Comparison of ENCODE assay signal across 13 cellular contexts in genomic region chr6:122393339-122393896, GRCh38. TPM values are rescaled to one million over a fixed set of nuclear protein-coding genes. Genes with fewer than 3 reads are reported as not detected.
DNase-seq lines count a peak whose midpoint lies in the region; ATAC-seq and TF ChIP-seq lines count a peak whose summit lies in the region.
"Had no signal": no experiment of that assay in that cellular context is flagged by ENCODE, and none has a peak within 500 bp of the region (broad histone marks: within the 10 kb centered on the region; RNA-seq: fewer than 3 reads in every experiment).

No MANE protein-coding gene starts in this region.

- H3K27ac ChIP-seq in neuronal stem cell (replicated peaks; ENCODE audit: low read length) (no peak overlapping the region), psoas muscle (no peak overlapping the region)
- H3K27ac ChIP-seq: parathyroid adenoma, Peyer's patch had no signal

- no peak overlapping the region for H4K91ac ChIP-seq in neuronal stem cell (ENCODE audit: low read depth, low read length, poor library complexity)

- no peak overlapping the region for H2BK120ac ChIP-seq in neuronal stem cell (ENCODE audit: low read depth, low read length)

- DNase-seq in activated naive CD4-positive, alpha-beta T cell treated with anti-CD3 and anti-CD28 coated beads for 36 hours = peak; percentile 59
- DNase-seq in activated naive CD4-positive, alpha-beta T cell treated with anti-CD3 and anti-CD28 coated beads, Interleukin-2, amount 50 U/mL, for 16 hours = no peak
- peak; percentile 2 for DNase-seq in HFFc6
- peak; percentile 77 for DNase-seq in NCI-H146 treated with DMSO at 0.1 percent for 48 hours (lab: John Stamatoyannopoulos, UW; ENCODE audit: unreplicated experiment)
- no peak for DNase-seq in neuronal stem cell (ENCODE audit: low spot score)
- no peak for DNase-seq in epidermal melanocyte (ENCODE audit: insufficient read length, low spot score)
- DNase-seq in stimulated activated naive CD4-positive, alpha-beta T cell (lab: John Stamatoyannopoulos, UW) = no peak
- DNase-seq in psoas muscle = no peak
- DNase-seq: activated CD4-positive, alpha-beta T cell treated with anti-CD3 and anti-CD28 coated beads, Interleukin-2, amount 50 U/mL, for 4 hours; NCI-H1092 treated with DMSO at 0.1 percent for 48 hours; NCI-H510A treated with DMSO at 0.1 percent for 48 hours; Peyer's patch had no signal

- H3K36me3 ChIP-seq in neuronal stem cell (replicated peaks in 1 of 2; ENCODE audit: control insufficient read depth in 2 of 2, insufficient read depth in 2 of 2, low read length in 2 of 2) (no peaks in the 10 kb centered on the region), psoas muscle (ENCODE audit: insufficient read depth in 1 of 2, low read depth in 1 of 2) (no peaks in the 10 kb centered on the region)
- H3K36me3 ChIP-seq: Peyer's patch had no signal

- no peak overlapping the region for H2BK5ac ChIP-seq in neuronal stem cell (ENCODE audit: low read length)

- H3K4ac ChIP-seq in neuronal stem cell (ENCODE audit: low read length) = no peak overlapping the region

- no peak for ATAC-seq in psoas muscle

- H3K4me3 Mint-ChIP-seq in activated naive CD4-positive, alpha-beta T cell treated with anti-CD3 and anti-CD28 coated beads for 36 hours = no peak overlapping the region
- no peak overlapping the region for H3K4me3 Mint-ChIP-seq in HFFc6

- H3K9me3 ChIP-seq in neuronal stem cell (replicated peaks in 1 of 2; ENCODE audit: control insufficient read depth in 2 of 2, insufficient read depth in 1 of 2, low read depth in 1 of 2, low read length in 2 of 2) (no peaks in the 10 kb centered on the region), psoas muscle (no peaks in the 10 kb centered on the region)
- H3K9me3 ChIP-seq: Peyer's patch had no signal

- no peak overlapping the region for H3K14ac ChIP-seq in neuronal stem cell (ENCODE audit: low read length)

- peaks cover 17% of the 10 kb centered on the region for H3K4me1 Mint-ChIP-seq in activated naive CD4-positive, alpha-beta T cell treated with anti-CD3 and anti-CD28 coated beads for 36 hours (ENCODE audit: low read depth)
- H3K4me1 Mint-ChIP-seq in HFFc6 (ENCODE audit: low read depth) = peaks cover 16% of the 10 kb centered on the region

- intact Hi-C loops in activated naive CD4-positive, alpha-beta T cell treated with anti-CD3 and anti-CD28 coated beads for 36 hours (cut with micrococcal nuclease) = loop anchor here (1.0 to 5.0 kb wide), 3 partner anchors 12 to 359 kb away; partner anchors contain the start of gene SERINC1
- intact Hi-C loops in psoas muscle (cut with DNase I) = no loop called here

- H3K27me3 ChIP-seq in neuronal stem cell (ENCODE audit: control insufficient read depth in 3 of 3, insufficient read depth in 3 of 3, low read depth in 1 of 3, low read length in 3 of 3) (peaks cover 0 to 2% (median 0%) of the 10 kb centered on the region in 3 experiments), psoas muscle (ENCODE audit: insufficient read depth in 3 of 3, low read length in 2 of 3) (no peaks in the 10 kb centered on the region)
- H3K27me3 ChIP-seq: Peyer's patch had no signal

- H3K4me3 ChIP-seq in neuronal stem cell (ENCODE audit: low read length in 2 of 2) = no peak overlapping the region
- no peak overlapping the region for H3K4me3 ChIP-seq in psoas muscle
- H3K4me3 ChIP-seq: Peyer's patch had no signal

- no peak overlapping the region for H3K9ac ChIP-seq in neuronal stem cell (ENCODE audit: low read depth, low read length, poor library complexity)
- H3K9ac ChIP-seq: parathyroid adenoma had no signal

- no peak overlapping the region for H2BK12ac ChIP-seq in neuronal stem cell (ENCODE audit: low read length)

- H3K4me2 ChIP-seq in neuronal stem cell (ENCODE audit: insufficient read depth, low read length, poor library complexity, severe bottlenecking) = peak overlapping the region; percentile 21

- H3K36me3 Mint-ChIP-seq in activated naive CD4-positive, alpha-beta T cell treated with anti-CD3 and anti-CD28 coated beads for 36 hours (ENCODE audit: low read depth) = no peaks in the 10 kb centered on the region
- H3K36me3 Mint-ChIP-seq in HFFc6 (ENCODE audit: low read depth) = no peaks in the 10 kb centered on the region

- H4K8ac ChIP-seq in neuronal stem cell (ENCODE audit: low read depth, low read length) = no peak overlapping the region

- no peaks in the 10 kb centered on the region for H3K9me3 Mint-ChIP-seq in activated naive CD4-positive, alpha-beta T cell treated with anti-CD3 and anti-CD28 coated beads for 36 hours
- no peaks in the 10 kb centered on the region for H3K9me3 Mint-ChIP-seq in HFFc6

- CTCF ChIA-PET in activated naive CD4-positive, alpha-beta T cell treated with anti-CD3 and anti-CD28 coated beads for 36 hours (lab: Charles Lee) = interaction anchor here (0.6 to 2.3 kb wide), 4 partner anchors 9 to 280 kb away, joined by 4 to 13 read pairs (median 4); no protein-coding TSS in a partner anchor

- no peak overlapping the region for H2AK5ac ChIP-seq in neuronal stem cell (ENCODE audit: low read depth, low read length)

- TF ChIP-seq CTCF in HFFc6 (IDR thresholded peaks at IDR 0.05) = no peak
- TF ChIP-seq CTCF in psoas muscle (IDR thresholded peaks at IDR 0.05) = no peak

- H3K4me1 ChIP-seq in neuronal stem cell (ENCODE audit: control insufficient read depth in 2 of 2, insufficient read depth in 1 of 2, low read depth in 1 of 2, low read length in 2 of 2) (no peaks in the 10 kb centered on the region), psoas muscle (peaks cover under 1% of the 10 kb centered on the region)
- H3K4me1 ChIP-seq: parathyroid adenoma, Peyer's patch had no signal

- H3K79me1 ChIP-seq in neuronal stem cell (ENCODE audit: low read depth, low read length) = no peaks in the 10 kb centered on the region

- peak overlapping the region; percentile 30 for H2AFZ ChIP-seq in neuronal stem cell (ENCODE audit: low read length)
- H2AFZ ChIP-seq: parathyroid adenoma had no signal

- no peaks in the 10 kb centered on the region for H3K27me3 Mint-ChIP-seq in activated naive CD4-positive, alpha-beta T cell treated with anti-CD3 and anti-CD28 coated beads for 36 hours (ENCODE audit: low read depth)
- peaks cover 4% of the 10 kb centered on the region; the same call in 1 of the 2 replicates for H3K27me3 Mint-ChIP-seq in HFFc6 (ENCODE audit: insufficient read depth)

- no peak overlapping the region for H2BK15ac ChIP-seq in neuronal stem cell (ENCODE audit: low read length)

- H3K23ac ChIP-seq in neuronal stem cell (ENCODE audit: low read depth, low read length, poor library complexity) = no peak overlapping the region

- no peak overlapping the region for H3K18ac ChIP-seq in neuronal stem cell (ENCODE audit: low read length)

- peak overlapping the region; percentile 67 for H3K27ac Mint-ChIP-seq in activated naive CD4-positive, alpha-beta T cell treated with anti-CD3 and anti-CD28 coated beads for 36 hours
- H3K27ac Mint-ChIP-seq in HFFc6 = no peak overlapping the region

- WGBS in neuronal stem cell (ENCODE audit: extremely low coverage in 2 of 2, insufficient read length in 2 of 2, insufficient replicate concordance in 1 of 2), 2 donors = no CpG with 5 or more reads among the region's 8 CpGs
- WGBS in psoas muscle, 3 donors = 57 to 72% (median 61%) methylated on average over 8 of the region's 8 CpGs

RNA-seq across cellular contexts. Expression of gene HSF2, which starts 6.0 kb away (rescaled TPM):
- 10 to 100 TPM; 22.0 to 27.0 TPM for total RNA-seq in activated naive CD4-positive, alpha-beta T cell treated with anti-CD3 and anti-CD28 coated beads for 36 hours
- total RNA-seq in HFFc6 (2021; fragmentation: NEBNext Ultra II Directional; extraction: Animal tissue kit (Norgen Biotek cat#: 25700)) = 10 to 100 TPM in 2 of 6 experiments, 1 to 10 TPM in 4; 7.0 to 10.9 (median 9.2) TPM
- 36.5 TPM for polyA plus RNA-seq in neuronal stem cell (2013, experiment 1 of 2)
- 36.6 TPM for polyA plus RNA-seq in neuronal stem cell (2013, experiment 2 of 2)
- total RNA-seq in psoas muscle = 10 to 100 TPM; 17.9 to 58.2 (median 21.7) TPM
- 10 to 100 TPM in 2 of 3 donors, 1 to 10 TPM in 1; 7.0 to 51.4 (median 23.8) TPM for polyA plus RNA-seq in psoas muscle

Comparison
In these comparisons a context has a peak if more than half of its experiments do, and no peak if none do; other contexts are left out.
1. DNase-seq: peak in activated naive CD4-positive, alpha-beta T cell treated with anti-CD3 and anti-CD28 coated beads for 36 hours (single experiment), HFFc6 (single experiment) and NCI-H146 treated with DMSO at 0.1 percent for 48 hours (single experiment); none in activated naive CD4-positive, alpha-beta T cell treated with anti-CD3 and anti-CD28 coated beads, Interleukin-2, amount 50 U/mL, for 16 hours (single experiment), neuronal stem cell (single experiment), epidermal melanocyte (single experiment), stimulated activated naive CD4-positive, alpha-beta T cell (0 of 6) and psoas muscle (0 of 2).